8 cellular contexts compared by ENCODE assay signal in genomic region chr7:106424476-106425016, GRCh38.
DNase-seq lines count a peak whose midpoint lies in the region; FAIRE-seq and TF ChIP-seq lines count a peak whose summit lies in the region.

No MANE protein-coding gene starts in this region.

- no peaks in the 10 kb centered on the region for H3K36me3 Mint-ChIP-seq in activated CD4-positive, alpha-beta T cell treated with anti-CD3 and anti-CD28 coated beads, Interleukin-2, amount 10 ng/mL, durations not matched to agents 24 days and 14 days (ENCODE audit: low read depth)
- H3K36me3 Mint-ChIP-seq in activated T-helper 1 cell treated with anti-CD3 and anti-CD28 coated beads, Interleukin-12 subunit alpha, Interleukin-12 subunit beta, Interleukin-2, Interleukin-4 antibody, amounts not matched to agents 30 ng/mL and 10 ng/mL and 1 ng/mL, durations not matched to agents 14 hours and 24 hours and 36 hours (ENCODE audit: low read depth): peaks cover 10% of the 10 kb centered on the region
- no peaks in the 10 kb centered on the region for H3K36me3 Mint-ChIP-seq in Caco-2 (ENCODE audit: insufficient read depth, unreplicated experiment)

- H3K27me3 ChIP-seq in keratinocyte (ENCODE audit: control insufficient read depth, extremely low read depth, insufficient read depth, low read length) (no peaks in the 10 kb centered on the region), stomach (no peaks in the 10 kb centered on the region), Caco-2 (replicated peaks; ENCODE audit: control insufficient read depth, insufficient read depth, low read length) (no peaks in the 10 kb centered on the region)

- DNase-seq in activated CD4-positive, alpha-beta T cell treated with anti-CD3 and anti-CD28 coated beads, Interleukin-2, amount 10 ng/mL, durations not matched to agents 24 days and 14 days: no peak
- no peak for DNase-seq in activated CD4-positive, alpha-beta T cell treated with anti-CD3 and anti-CD28 coated beads for 48 hours
- no peak for DNase-seq in activated T-helper 1 cell treated with anti-CD3 and anti-CD28 coated beads, Interleukin-12 subunit alpha, Interleukin-12 subunit beta, Interleukin-2, Interleukin-4 antibody, amounts not matched to agents 30 ng/mL and 10 ng/mL and 1 ng/mL, durations not matched to agents 14 hours and 24 hours and 36 hours (ENCODE audit: low spot score)
- DNase-seq in keratinocyte (ENCODE audit: low read depth, low spot score): no peak
- no peak for DNase-seq in stomach
- no peak for DNase-seq in GOT3 (lab: John Stamatoyannopoulos, UW)
- no peak for DNase-seq in NCI-H526 (lab: John Stamatoyannopoulos, UW)
- DNase-seq in Caco-2: no peak

- no peaks in the 10 kb centered on the region for H4K20me1 ChIP-seq in keratinocyte (ENCODE audit: control insufficient read depth, extremely low read depth, insufficient read depth, low read length)

- H3K4me1 Mint-ChIP-seq in activated CD4-positive, alpha-beta T cell treated with anti-CD3 and anti-CD28 coated beads, Interleukin-2, amount 10 ng/mL, durations not matched to agents 24 days and 14 days: peaks cover 74% of the 10 kb centered on the region
- H3K4me1 Mint-ChIP-seq in activated T-helper 1 cell treated with anti-CD3 and anti-CD28 coated beads, Interleukin-12 subunit alpha, Interleukin-12 subunit beta, Interleukin-2, Interleukin-4 antibody, amounts not matched to agents 30 ng/mL and 10 ng/mL and 1 ng/mL, durations not matched to agents 14 hours and 24 hours and 36 hours (ENCODE audit: low read depth): peaks cover 91% of the 10 kb centered on the region
- peaks cover 15% of the 10 kb centered on the region for H3K4me1 Mint-ChIP-seq in Caco-2 (ENCODE audit: low read depth, unreplicated experiment)

- H3K79me2 ChIP-seq in keratinocyte (ENCODE audit: control insufficient read depth, insufficient read depth, low read length): no peaks in the 10 kb centered on the region

- H3K4me2 ChIP-seq in keratinocyte (ENCODE audit: control insufficient read depth, extremely low read depth, insufficient read depth, low read depth, low read length): peak overlapping the region; percentile 79

- POLR2A ChIA-PET in Caco-2 (lab: Charles Lee): no interaction called here

- CTCF ChIA-PET in Caco-2 (lab: Charles Lee): no interaction called here

- H3K9me3 ChIP-seq in keratinocyte (ENCODE audit: control insufficient read depth, low read depth, low read length) (no peaks in the 10 kb centered on the region), stomach (no peaks in the 10 kb centered on the region), Caco-2 (no peaks in the 10 kb centered on the region)

- H3K27me3 Mint-ChIP-seq in activated CD4-positive, alpha-beta T cell treated with anti-CD3 and anti-CD28 coated beads, Interleukin-2, amount 10 ng/mL, durations not matched to agents 24 days and 14 days: no peaks in the 10 kb centered on the region
- no peaks in the 10 kb centered on the region for H3K27me3 Mint-ChIP-seq in activated T-helper 1 cell treated with anti-CD3 and anti-CD28 coated beads, Interleukin-12 subunit alpha, Interleukin-12 subunit beta, Interleukin-2, Interleukin-4 antibody, amounts not matched to agents 30 ng/mL and 10 ng/mL and 1 ng/mL, durations not matched to agents 14 hours and 24 hours and 36 hours (ENCODE audit: insufficient read depth)
- no peaks in the 10 kb centered on the region for H3K27me3 Mint-ChIP-seq in Caco-2 (ENCODE audit: insufficient read depth, unreplicated experiment)

- dilution Hi-C loops in keratinocyte (cut with MboI; ENCODE audit: extremely low pct_ligation_motif_present, low sequenced_read_pairs): no loop called here

- peak overlapping the region in 1 of 3 experiments; percentile 24 for H3K4me3 ChIP-seq in keratinocyte (ENCODE audit: control insufficient read depth in 2 of 3, extremely low read depth in 1 of 3, insufficient read depth in 2 of 3, low read depth in 1 of 3, low read length in 3 of 3)
- H3K4me3 ChIP-seq in stomach: no peak overlapping the region
- H3K4me3 ChIP-seq in Caco-2 (ENCODE audit: low read depth, low read length): no peak overlapping the region

- peak overlapping the region; percentile 90 for H3K27ac ChIP-seq in keratinocyte (ENCODE audit: control insufficient read depth, insufficient read depth, low read length)
- peak overlapping the region in 4 of 5 donors; percentile 75 to 91 (median 84) for H3K27ac ChIP-seq in stomach

- FAIRE-seq in keratinocyte (lab: Jason Lieb, UNC): no peak

- H3K36me3 ChIP-seq in keratinocyte (ENCODE audit: control insufficient read depth in 2 of 2, extremely low read depth in 1 of 2, insufficient read depth in 2 of 2, low read length in 2 of 2) (no peaks in the 10 kb centered on the region), stomach (no peaks in the 10 kb centered on the region), Caco-2 (ENCODE audit: control insufficient read depth, insufficient read depth, low read length) (no peaks in the 10 kb centered on the region)

- no peak for TF ChIP-seq EP300 in stomach (IDR thresholded peaks at IDR 0.05)

- H3K4me3 Mint-ChIP-seq in activated CD4-positive, alpha-beta T cell treated with anti-CD3 and anti-CD28 coated beads, Interleukin-2, amount 10 ng/mL, durations not matched to agents 24 days and 14 days: peak overlapping the region; percentile 74
- H3K4me3 Mint-ChIP-seq in activated T-helper 1 cell treated with anti-CD3 and anti-CD28 coated beads, Interleukin-12 subunit alpha, Interleukin-12 subunit beta, Interleukin-2, Interleukin-4 antibody, amounts not matched to agents 30 ng/mL and 10 ng/mL and 1 ng/mL, durations not matched to agents 14 hours and 24 hours and 36 hours: peak overlapping the region; percentile 4
- no peak overlapping the region for H3K4me3 Mint-ChIP-seq in Caco-2 (ENCODE audit: unreplicated experiment)

- no peaks in the 10 kb centered on the region for H3K9me1 ChIP-seq in keratinocyte (ENCODE audit: control insufficient read depth, extremely low read depth, insufficient read depth, low read length)

- no TSS peak for BruUV-seq in Caco-2 (replicated peaks; lab: Mats Ljungman, UMichigan)

- intact Hi-C loops in activated CD4-positive, alpha-beta T cell treated with anti-CD3 and anti-CD28 coated beads, Interleukin-2, amount 10 ng/mL, durations not matched to agents 24 days and 14 days (cut with micrococcal nuclease): loop anchor here (1.0 to 10.0 kb wide), 11 partner anchors 19 to 900 kb away; partner anchors contain the start of genes HBP1, PIK3CG and PUS7
- intact Hi-C loops in activated T-helper 1 cell treated with anti-CD3 and anti-CD28 coated beads, Interleukin-12 subunit alpha, Interleukin-12 subunit beta, Interleukin-2, Interleukin-4 antibody, amounts not matched to agents 30 ng/mL and 10 ng/mL and 1 ng/mL, durations not matched to agents 14 hours and 24 hours and 36 hours (cut with micrococcal nuclease): loop anchor here (1.0 to 5.0 kb wide), 15 partner anchors 7 to 1467 kb away; partner anchors contain the start of genes HBP1, PIK3CG and SYPL1
- intact Hi-C loops in stomach (cut with DNase I; ENCODE audit: low total_unique reads): no loop called here
- intact Hi-C loops in Caco-2 (cut with micrococcal nuclease; ENCODE audit: unreplicated experiment): no loop called here

- H2AFZ ChIP-seq in keratinocyte (ENCODE audit: control insufficient read depth, low read length): peak overlapping the region; percentile 58

- no peak for TF ChIP-seq CTCF in keratinocyte (optimal IDR thresholded peaks at IDR 0.05 in 1 of 3, IDR thresholded peaks at IDR 0.05 in 1 of 3, conservative IDR thresholded peaks at IDR 0.05 in 1 of 3; ENCODE audit: extremely low read depth in 1 of 3, insufficient read depth in 2 of 3, low read length in 3 of 3)
- TF ChIP-seq CTCF in stomach (IDR thresholded peaks at IDR 0.05): no peak
- TF ChIP-seq CTCF in Caco-2 (IDR thresholded peaks at IDR 0.05; ENCODE audit: insufficient read depth in 1 of 2, low read depth in 1 of 2, low read length in 1 of 2, severe bottlenecking in 1 of 2, unreplicated experiment in 1 of 2): no peak

- 0 to 5% (median 4%) methylated on average over 1 of the region's 1 CpG for WGBS in stomach, 5 donors

- TF ChIP-seq POLR2A in stomach (IDR thresholded peaks at IDR 0.05): no peak

- H3K9ac ChIP-seq in keratinocyte (ENCODE audit: control insufficient read depth, extremely low read depth, insufficient read depth, low read length): peak overlapping the region; percentile 42

- H3K27ac Mint-ChIP-seq in activated CD4-positive, alpha-beta T cell treated with anti-CD3 and anti-CD28 coated beads, Interleukin-2, amount 10 ng/mL, durations not matched to agents 24 days and 14 days: peak overlapping the region; percentile 96
- H3K27ac Mint-ChIP-seq in activated T-helper 1 cell treated with anti-CD3 and anti-CD28 coated beads, Interleukin-12 subunit alpha, Interleukin-12 subunit beta, Interleukin-2, Interleukin-4 antibody, amounts not matched to agents 30 ng/mL and 10 ng/mL and 1 ng/mL, durations not matched to agents 14 hours and 24 hours and 36 hours: peak overlapping the region; percentile 97
- H3K27ac Mint-ChIP-seq in Caco-2 (ENCODE audit: unreplicated experiment): no peak overlapping the region

- peaks cover 4% of the 10 kb centered on the region for H3K9me3 Mint-ChIP-seq in activated CD4-positive, alpha-beta T cell treated with anti-CD3 and anti-CD28 coated beads, Interleukin-2, amount 10 ng/mL, durations not matched to agents 24 days and 14 days
- peaks cover 3% of the 10 kb centered on the region for H3K9me3 Mint-ChIP-seq in activated T-helper 1 cell treated with anti-CD3 and anti-CD28 coated beads, Interleukin-12 subunit alpha, Interleukin-12 subunit beta, Interleukin-2, Interleukin-4 antibody, amounts not matched to agents 30 ng/mL and 10 ng/mL and 1 ng/mL, durations not matched to agents 14 hours and 24 hours and 36 hours
- H3K9me3 Mint-ChIP-seq in Caco-2 (ENCODE audit: unreplicated experiment): no peaks in the 10 kb centered on the region

- peaks cover 39% of the 10 kb centered on the region for H3K4me1 ChIP-seq in keratinocyte (ENCODE audit: control insufficient read depth, extremely low read depth, insufficient read depth, low read length)
- peaks cover 26 to 68% (median 33%) of the 10 kb centered on the region in 4 donors for H3K4me1 ChIP-seq in stomach
- H3K4me1 ChIP-seq in Caco-2: peaks cover 8% of the 10 kb centered on the region; the same call in 1 of the 2 replicates

Comparison
In these comparisons a context has a peak if more than half of its experiments do, and no peak if none do; other contexts are left out.
1. intact Hi-C loops: an anchor here in activated CD4-positive, alpha-beta T cell treated with anti-CD3 and anti-CD28 coated beads, Interleukin-2, amount 10 ng/mL, durations not matched to agents 24 days and 14 days (1.0 to 10.0 kb wide) and activated T-helper 1 cell treated with anti-CD3 and anti-CD28 coated beads, Interleukin-12 subunit alpha, Interleukin-12 subunit beta, Interleukin-2, Interleukin-4 antibody, amounts not matched to agents 30 ng/mL and 10 ng/mL and 1 ng/mL, durations not matched to agents 14 hours and 24 hours and 36 hours (1.0 to 5.0 kb wide); none called in stomach and Caco-2.